ENCODE assay signal across 8 cellular contexts in genomic region chr10:91909178-91909677, GRCh38. TPM values are rescaled to one million over a fixed set of nuclear protein-coding genes. Genes with fewer than 3 reads are reported as not detected.
DNase-seq lines count a peak whose midpoint lies in the region; ATAC-seq and TF ChIP-seq lines count a peak whose summit lies in the region.

A gene with protein sequence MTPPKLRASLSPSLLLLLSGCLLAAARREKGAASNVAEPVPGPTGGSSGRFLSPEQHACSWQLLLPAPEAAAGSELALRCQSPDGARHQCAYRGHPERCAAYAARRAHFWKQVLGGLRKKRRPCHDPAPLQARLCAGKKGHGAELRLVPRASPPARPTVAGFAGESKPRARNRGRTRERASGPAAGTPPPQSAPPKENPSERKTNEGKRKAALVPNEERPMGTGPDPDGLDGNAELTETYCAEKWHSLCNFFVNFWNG (minus strand): TSS chr10:91909486. CDS start chr10:91908969, 517 bp downstream.

- peaks cover 45% of the 10 kb centered on the region for H3F3A ChIP-seq in neural progenitor cell (ENCODE audit: low read depth)

- H3K4me2 ChIP-seq in neural progenitor cell, result peak within 1 kb of the TSS; percentile 79

- H2AFZ ChIP-seq in neural progenitor cell (replicated peaks), result peak within 1 kb of the TSS; percentile 95

- H3K27ac ChIP-seq in neural progenitor cell, result peak within 1 kb of the TSS; percentile 13

- H3K4me1 ChIP-seq in neural progenitor cell, result peaks cover 11% of the 10 kb centered on the region

- peaks cover 43% of the 10 kb centered on the region for H3K36me3 Mint-ChIP-seq in neural progenitor cell

- peak within 1 kb of the TSS; percentile 96 for H3K4me3 Mint-ChIP-seq in neural progenitor cell

- DNase-seq in AML-193 (lab: John Stamatoyannopoulos, UW) (peak; percentile 36 to 51), H4 (ENCODE audit: low spot score) (peak; percentile 13), NCI-H510A treated with DMSO at 0.1 percent for 48 hours (lab: John Stamatoyannopoulos, UW) (peak; percentile 91), foreskin fibroblast (peak in 1 of 2 donors; percentile 51), neural progenitor cell (ENCODE audit: low spot score) (peak; percentile 85)
- DNase-seq in activated CD8-positive, alpha-beta memory T cell treated with anti-CD3 and anti-CD28 coated beads, Interleukin-2, amount 50 U/mL, for 48 hours, result peak; percentile 60

- peaks cover 8% of the 10 kb centered on the region for H3K36me3 ChIP-seq in neural progenitor cell

- H3K27me3 ChIP-seq in neural progenitor cell, result no peaks in the 10 kb centered on the region

- peaks cover 5% of the 10 kb centered on the region for H4K20me1 ChIP-seq in neural progenitor cell (ENCODE audit: low read depth)

- peaks cover 34% of the 10 kb centered on the region for H3K4me1 Mint-ChIP-seq in neural progenitor cell

- peaks cover 33% of the 10 kb centered on the region for H3K79me2 ChIP-seq in neural progenitor cell (ENCODE audit: low read depth)

- TF ChIP-seq CTCF in foreskin fibroblast (IDR thresholded peaks at IDR 0.05; ENCODE audit: low read depth, low read length) (no peak), neural progenitor cell (IDR thresholded peaks at IDR 0.05) (no peak)

- no peak for ATAC-seq in GM21360 (IDR thresholded peaks at IDR 0.05; ENCODE audit: unreplicated experiment)
- no peak for ATAC-seq in HG02884 (IDR thresholded peaks at IDR 0.05; ENCODE audit: unreplicated experiment)

- peak within 1 kb of the TSS; percentile 64 to 65 for H3K4me3 ChIP-seq in foreskin fibroblast (ENCODE audit: low read depth in 1 of 2, low read length in 2 of 2)
- peak within 1 kb of the TSS; percentile 97 for H3K4me3 ChIP-seq in neural progenitor cell

- peak within 1 kb of the TSS; percentile 73 for H3K9ac ChIP-seq in neural progenitor cell

- peak within 1 kb of the TSS; percentile 93 for H3K27ac Mint-ChIP-seq in neural progenitor cell

- peaks cover 2% of the 10 kb centered on the region for H3K9me3 Mint-ChIP-seq in neural progenitor cell

- peaks cover 2% of the 10 kb centered on the region for H3K27me3 Mint-ChIP-seq in neural progenitor cell (ENCODE audit: insufficient read depth, low read depth)

- H3K9me3 ChIP-seq in neural progenitor cell (ENCODE audit: low read depth), result no peaks in the 10 kb centered on the region

RNA-seq across cellular contexts. Expression of the gene that starts here (rescaled TPM):
- total RNA-seq in H4 (2014; rRNA removed; shearing (Covaris generic)), result 0.21 and 0.45 TPM in 2 replicates
- 14.0 and 27.6 TPM in 2 replicates for total RNA-seq in neural progenitor cell (ENCODE audit: low replicate concordance)

Comparison
In these comparisons a context has a peak if more than half of its experiments do, and no peak if none do; other contexts are left out.
1. RNA of the gene that starts here (total RNA-seq): 14.0 to 27.6 TPM in neural progenitor cell; 0.21 to 0.45 TPM in H4; every median in the first group is over 10 times any median in the second.
2. Peak in DNase-seq in H4; RNA of the gene not detected or under 1 TPM.